In genomic region chr4:81421346-81422218, GRCh38 we compare ENCODE assay signal across 8 cellular contexts. TPM values are rescaled to one million over a fixed set of nuclear protein-coding genes. Genes with fewer than 3 reads are reported as not detected.
A peak's percentile ranks its signal among the peaks of the same experiment; 100 is the strongest.
DNase-seq lines count a peak whose midpoint lies in the region; ATAC-seq and TF ChIP-seq lines count a peak whose summit lies in the region.

No MANE protein-coding gene starts in this region.

- ATAC-seq in GM19452 (IDR thresholded peaks at IDR 0.05; ENCODE audit: unreplicated experiment), result peak; percentile 100
- peak; percentile 100 for ATAC-seq in HG03378 (IDR thresholded peaks at IDR 0.05; ENCODE audit: unreplicated experiment)
- peak; percentile 98 for ATAC-seq in PC-3
- peak; percentile 51 for ATAC-seq in left ventricle myocardium superior

- POLR2A ChIA-PET in PC-3 (lab: Charles Lee; ENCODE audit: unreplicated experiment), result no interaction called here

- H3F3A ChIP-seq in PC-3 (ENCODE audit: low read length, unreplicated experiment), result no peaks in the 10 kb centered on the region

- no peak overlapping the region for H3K4me3 ChIP-seq in PC-3 (ENCODE audit: low read length)

- in situ Hi-C loops in Caki2 (cut with HindIII; ENCODE audit: low pct_unique_long_range_greater_than_20kb, low sequenced_read_pairs), result no loop called here

- no peaks in the 10 kb centered on the region for H3K79me2 ChIP-seq in PC-3 (ENCODE audit: low read length)

- H3K4me2 ChIP-seq in PC-3 (ENCODE audit: low read length), result peak overlapping the region; percentile 56

- H3K27me3 ChIP-seq in PC-3 (ENCODE audit: low read length), result no peaks in the 10 kb centered on the region

- H2AFZ ChIP-seq in PC-3 (ENCODE audit: low read length), result no peak overlapping the region

- TF ChIP-seq CTCF in PC-3 (conservative IDR thresholded peaks at IDR 0.05; ENCODE audit: low read depth, low read length), result no peak

- H3K4me1 ChIP-seq in PC-3 (ENCODE audit: insufficient read depth, low read length), result peaks cover 17% of the 10 kb centered on the region

- DNase-seq in Caki2 (ENCODE audit: low read depth) (peak; percentile 27), PC-3 (peak; percentile 89), left ventricle myocardium superior (no peak), NCI-H526 (lab: John Stamatoyannopoulos, UW) (no peak), NCI-H1694 treated with DMSO at 0.1 percent for 48 hours (lab: John Stamatoyannopoulos, UW) (no peak)
- DNase-seq in stimulated activated naive CD4-positive, alpha-beta T cell treated with Interleukin-2 at 50 U/mL for 16 hours (lab: John Stamatoyannopoulos, UW), result no peak

- no peaks in the 10 kb centered on the region for H3K9me3 ChIP-seq in PC-3 (ENCODE audit: low read length)

- no peak overlapping the region for H3K9ac ChIP-seq in PC-3 (ENCODE audit: low read length)

- H4K20me1 ChIP-seq in PC-3 (ENCODE audit: low read length), result no peaks in the 10 kb centered on the region

- peak overlapping the region; percentile 52 for H3K27ac ChIP-seq in PC-3 (ENCODE audit: low read length)

- H3K9me2 ChIP-seq in PC-3 (replicated peaks; ENCODE audit: low read length), result no peaks in the 10 kb centered on the region

- CTCF ChIA-PET in PC-3 (lab: Charles Lee), result no interaction called here

- no peaks in the 10 kb centered on the region for H3K36me3 ChIP-seq in PC-3 (ENCODE audit: low read depth, low read length)

- intact Hi-C loops in PC-3 (cut with micrococcal nuclease) (loop anchor here (1.0 to 5.0 kb wide), 2 partner anchors 31 to 46 kb away; no protein-coding TSS in a partner anchor), left ventricle myocardium superior (cut with micrococcal nuclease) (no loop called here)

- no TSS peak for BruUV-seq in PC-3 (replicated peaks; lab: Mats Ljungman, UMichigan)

RNA-seq across cellular contexts. Expression of gene RASGEF1B, which starts 50.1 kb away (rescaled TPM):
- total RNA-seq in Caki2 (2014; rRNA removed; shearing (Covaris generic); ENCODE audit: low replicate concordance), result 3.6 and 5.5 TPM in 2 replicates
- total RNA-seq in PC-3 (2014; rRNA removed) (1.4 TPM in 2 replicates), left ventricle myocardium superior (2.1 TPM)

Comparison
In these comparisons a context has a peak if more than half of its experiments do, and no peak if none do; other contexts are left out.
1. DNase-seq: peak in Caki2 (single experiment) and PC-3 (single experiment); none in left ventricle myocardium superior (single experiment), NCI-H526 (0 of 2), stimulated activated naive CD4-positive, alpha-beta T cell treated with Interleukin-2 at 50 U/mL for 16 hours (single experiment) and NCI-H1694 treated with DMSO at 0.1 percent for 48 hours (single experiment).
2. Peak in every context shown above with its lines, with median percentiles within 50 percentile points of each other: ATAC-seq.